In genomic region chr7:121510858-121511482, GRCh38 we compare ENCODE assay signal across 1 cellular context.
TF ChIP-seq lines count a peak whose summit lies in the region.

No MANE protein-coding gene starts in this region.

TF ChIP-seq in HEK293T, 16 proteins besides CTCF, POLR2A, EP300 and RAD21 (continued from another document):
- TF ChIP-seq PKNOX1 (IDR thresholded peaks at IDR 0.05) (no peak), BHLHE40 (IDR thresholded peaks at IDR 0.05; ENCODE audit: borderline replicate concordance) (no peak), CTBP1 (IDR thresholded peaks at IDR 0.05; ENCODE audit: borderline replicate concordance) (no peak), NFRKB (IDR thresholded peaks at IDR 0.05) (no peak), FOXM1 (IDR thresholded peaks at IDR 0.05; ENCODE audit: borderline replicate concordance) (no peak), LEF1 (IDR thresholded peaks at IDR 0.05; ENCODE audit: borderline replicate concordance) (no peak), SP1 (IDR thresholded peaks at IDR 0.05) (no peak), FOXK2 (IDR thresholded peaks at IDR 0.05) (no peak), ZNF384 (IDR thresholded peaks at IDR 0.05) (no peak), ARNT (IDR thresholded peaks at IDR 0.05) (no peak), FOXA1 (IDR thresholded peaks at IDR 0.05) (no peak), ELF4 (IDR thresholded peaks at IDR 0.05) (no peak)
TF ChIP-seq in HEK293T: peak in this region for 0.
